ENCODE assay signal across 18 cellular contexts in genomic region chr17:57983446-57983845, GRCh38. TPM values are rescaled to one million over a fixed set of nuclear protein-coding genes. Genes with fewer than 3 reads are reported as not detected.
DNase-seq lines count a peak whose midpoint lies in the region; ATAC-seq, FAIRE-seq and TF ChIP-seq lines count a peak whose summit lies in the region.
"Had no signal": no experiment of that assay in that cellular context is flagged by ENCODE, and none has a peak within 500 bp of the region (broad histone marks: within the 10 kb centered on the region; RNA-seq: fewer than 3 reads in every experiment).

No MANE protein-coding gene starts in this region.

- no peak for DNase-seq in A549 (ENCODE audit: low read depth in 1 of 2, low spot score in 1 of 2)
- DNase-seq in osteoblast (ENCODE audit: insufficient read length, low spot score, missing footprints), result no peak
- no peak for DNase-seq in testis
- DNase-seq in ascending aorta (ENCODE audit: low spot score in 2 of 2), result no peak
- DNase-seq in NCI-H446 (lab: John Stamatoyannopoulos, UW), result no peak
- DNase-seq in GF-D8 (lab: John Stamatoyannopoulos, UW), result no peak
- DNase-seq: ACHN; activated CD4-positive, alpha-beta T cell treated with anti-CD3 and anti-CD28 coated beads, Interleukin-2, amount 50 U/mL, for 4 hours; activated T-cell treated with anti-CD3 and anti-CD28 coated beads, Interleukin-2, amount 50 U/mL, for 4 hours; EL; NCI-H1105 treated with DMSO at 0.1 percent for 48 hours; NCI-H774; stimulated activated naive CD4-positive, alpha-beta T cell had no signal

- no peak for TF ChIP-seq EP300 in A549 (IDR thresholded peaks at IDR 0.05)
- TF ChIP-seq EP300 in gastroesophageal sphincter (IDR thresholded peaks at IDR 0.05), result no peak

- WGBS in A549 (ENCODE audit: missing lambda C conversion rate), result 91% methylated on average over 1 of the region's 1 CpG
- 18 to 64% methylated on average over 1 of the region's 1 CpG for WGBS in gastroesophageal sphincter (ENCODE audit: low coverage in 1 of 2), 2 donors
- WGBS in testis, 2 donors, result 53 to 84% methylated on average over 1 of the region's 1 CpG

- TF ChIP-seq CTCF in A549 (IDR thresholded peaks at IDR 0.05) (no peak), Loucy (conservative IDR thresholded peaks at IDR 0.05; ENCODE audit: low read length) (no peak), gastroesophageal sphincter (IDR thresholded peaks at IDR 0.05) (no peak), osteoblast (IDR thresholded peaks at IDR 0.05; ENCODE audit: extremely low read depth, low read depth, low read length) (no peak), testis (IDR thresholded peaks at IDR 0.05) (no peak), ascending aorta (IDR thresholded peaks at IDR 0.05) (no peak)

- ATAC-seq in A549, result no peak
- no peak for ATAC-seq in gastroesophageal sphincter
- ATAC-seq: activated naive CD4-positive, alpha-beta T cell treated with anti-CD3 and anti-CD28 coated beads, Interleukin-2, amount 50 U/mL, for 72 hours; activated T-cell treated with anti-CD3 and anti-CD28 coated beads, Interleukin-2, amount 50 U/mL, for 4 hours; HCT116 had no signal

- CTCF ChIA-PET in A549 (lab: Yijun Ruan, JAX), result interaction anchor here (0.8 to 22.5 kb wide), 8 partner anchors 12 to 128 kb away, joined by 3 to 386 read pairs (median 6); partner anchors contain the start of gene CUEDC1

- peak overlapping the region in 1 of 2 experiments; percentile 9; a peak in 1 of 6 replicates for H3K27ac ChIP-seq in A549
- peak overlapping the region; percentile 77 to 98 (median 95) for H3K27ac ChIP-seq in gastroesophageal sphincter
- H3K27ac ChIP-seq in osteoblast (ENCODE audit: low read depth, low read length), result peak overlapping the region; percentile 25
- H3K27ac ChIP-seq in testis, result no peak overlapping the region
- H3K27ac ChIP-seq in ascending aorta, result no peak overlapping the region
- H3K27ac ChIP-seq: KMS-11 had no signal

- no peaks in the 10 kb centered on the region for H3K9me3 ChIP-seq in A549
- H3K9me3 ChIP-seq in Loucy (ENCODE audit: insufficient read depth, low read depth, low read length), result no peaks in the 10 kb centered on the region
- no peaks in the 10 kb centered on the region for H3K9me3 ChIP-seq in gastroesophageal sphincter
- no peaks in the 10 kb centered on the region for H3K9me3 ChIP-seq in osteoblast (ENCODE audit: low read depth, low read length)
- H3K9me3 ChIP-seq in testis, result no peaks in the 10 kb centered on the region
- H3K9me3 ChIP-seq in ascending aorta, result no peaks in the 10 kb centered on the region

- H3K4me2 ChIP-seq in A549 (peak overlapping the region; percentile 84; the same call in 1 of the 3 replicates), Loucy (ENCODE audit: low read depth, low read length, poor library complexity, severe bottlenecking) (peak overlapping the region; percentile 81), osteoblast (ENCODE audit: insufficient read depth, low read length) (no peak overlapping the region)
- H3K4me2 ChIP-seq: KMS-11 had no signal

- no peaks in the 10 kb centered on the region for H3F3A ChIP-seq in Loucy (ENCODE audit: low read depth)

- H3K4me1 ChIP-seq in A549 (peaks cover 58% of the 10 kb centered on the region), Loucy (ENCODE audit: insufficient read depth, low read length, poor library complexity, severe bottlenecking) (peaks cover 62% of the 10 kb centered on the region), gastroesophageal sphincter (peaks cover 27 to 82% (median 39%) of the 10 kb centered on the region in 3 donors), osteoblast (ENCODE audit: insufficient read depth, low read length) (peaks cover 37% of the 10 kb centered on the region), testis (peaks cover 43% of the 10 kb centered on the region), ascending aorta (peaks cover 0 to 28% of the 10 kb centered on the region in 2 donors)

- H3K36me3 ChIP-seq in Loucy (ENCODE audit: insufficient read depth, low read length), result peaks cover 34% of the 10 kb centered on the region; the same call in 1 of the 2 replicates
- peaks cover 10 to 37% of the 10 kb centered on the region in 2 donors for H3K36me3 ChIP-seq in gastroesophageal sphincter
- peaks cover 48% of the 10 kb centered on the region for H3K36me3 ChIP-seq in osteoblast (ENCODE audit: insufficient read depth, low read length)
- H3K36me3 ChIP-seq in testis (ENCODE audit: low read depth, missing control alignments), result no peaks in the 10 kb centered on the region
- H3K36me3 ChIP-seq in ascending aorta, result peaks cover 33 to 37% of the 10 kb centered on the region in 2 donors

- H3K27me3 ChIP-seq in Loucy (ENCODE audit: insufficient read depth, low read length, poor library complexity, severe bottlenecking) (no peaks in the 10 kb centered on the region), gastroesophageal sphincter (no peaks in the 10 kb centered on the region), osteoblast (ENCODE audit: insufficient read depth, low read length) (no peaks in the 10 kb centered on the region), testis (no peaks in the 10 kb centered on the region), ascending aorta (no peaks in the 10 kb centered on the region)

- intact Hi-C loops in testis (cut with DNase I; ENCODE audit: low total_unique reads), result no loop called here
- intact Hi-C loops in ascending aorta (cut with DNase I), result no loop called here

- H3K9ac ChIP-seq in Loucy (ENCODE audit: low read depth, low read length, poor library complexity, severe bottlenecking), result peak overlapping the region; percentile 90
- H3K9ac ChIP-seq: KMS-11 had no signal

- FAIRE-seq in A549 (lab: Jason Lieb, UNC), result no peak

- H3K79me2 ChIP-seq in Loucy (ENCODE audit: insufficient read depth, low read length) (peaks cover 95% of the 10 kb centered on the region), osteoblast (ENCODE audit: insufficient read depth, low read length) (peaks cover 73% of the 10 kb centered on the region)

- H2AFZ ChIP-seq in Loucy (ENCODE audit: low read length), result no peak overlapping the region
- H2AFZ ChIP-seq in osteoblast (ENCODE audit: low read length), result no peak overlapping the region

- no peaks in the 10 kb centered on the region for H3K9me2 ChIP-seq in Loucy (replicated peaks; ENCODE audit: low read depth, low read length)

- TF ChIP-seq POLR2A in A549 (IDR thresholded peaks at IDR 0.05; ENCODE audit: low read length) (no peak), gastroesophageal sphincter (IDR thresholded peaks at IDR 0.05) (no peak), testis (IDR thresholded peaks at IDR 0.05) (no peak)

- TF ChIP-seq RAD21 in A549 (conservative IDR thresholded peaks at IDR 0.05 in 1 of 2, IDR thresholded peaks at IDR 0.05 in 1 of 2), result no peak

- POLR2A ChIA-PET in A549 (lab: Yijun Ruan, JAX), result interaction anchor here (0.7 to 0.8 kb wide), 2 partner anchors 17 to 34 kb away, joined by 3 read pairs; no protein-coding TSS in a partner anchor

- no peak overlapping the region for H3K4me3 ChIP-seq in A549
- peak overlapping the region; percentile 97 for H3K4me3 ChIP-seq in Loucy (ENCODE audit: low read length, poor library complexity, severe bottlenecking)
- no peak overlapping the region for H3K4me3 ChIP-seq in gastroesophageal sphincter
- H3K4me3 ChIP-seq in osteoblast (ENCODE audit: insufficient read depth, low read length), result no peak overlapping the region
- H3K4me3 ChIP-seq in testis, result no peak overlapping the region
- H3K4me3 ChIP-seq in ascending aorta, result no peak overlapping the region

- peaks cover 82% of the 10 kb centered on the region for H4K20me1 ChIP-seq in Loucy (ENCODE audit: insufficient read depth, low read length, poor library complexity, severe bottlenecking)
- H4K20me1 ChIP-seq in osteoblast (ENCODE audit: insufficient read depth, low read length), result peaks cover 34% of the 10 kb centered on the region

TF ChIP-seq in A549, 52 proteins besides CTCF, POLR2A, EP300 and RAD21 (continues in another document):
- TF ChIP-seq HOXB13 (CRISPR knock-in tag; IDR thresholded peaks at IDR 0.05; ENCODE audit: low read depth), result no peak

RNA-seq across cellular contexts. Expression of gene VEZF1, which starts 4.6 kb away (rescaled TPM):
- polyA plus RNA-seq in A549 (2011; rRNA removed), result 57.7 and 63.8 TPM in 2 replicates
- 19.9 and 25.2 TPM in 2 replicates for polyA plus RNA-seq in A549 (2012; cell fraction: cytosol; rRNA removed)
- polyA plus RNA-seq in A549 (2012; cell fraction: nucleus; rRNA removed), result 12.5 and 13.7 TPM in 2 replicates
- 48.1 to 55.5 TPM (median 50.3 TPM) in 3 replicates for polyA plus RNA-seq in A549 (2017; fragmentation: RNase III; extraction: RNeasy Plus Mini Kit Qiagen cat#74134 plus additional on column Dnase treatment)
- polyA minus RNA-seq in A549 (2011; rRNA and poly(A)+ RNA removed), result 83.1 and 90.7 TPM in 2 replicates
- total RNA-seq in gastroesophageal sphincter, result 100 to 1,000 TPM; 115 to 148 (median 132) TPM
- 51.9 and 58.6 TPM in 2 replicates for total RNA-seq in osteoblast
- total RNA-seq in testis, result 10 to 100 TPM; 58.6 TPM
- polyA plus RNA-seq in testis (ENCODE audit: insufficient read depth, low read depth, low replicate concordance), result 54.8 TPM
- total RNA-seq in ascending aorta, result 47.4 TPM

RNA-seq across cellular contexts. Expression of gene SRSF1, which starts 23.6 kb away (rescaled TPM):
- polyA plus RNA-seq in A549 (2011; rRNA removed) (332 and 490 TPM in 2 replicates), A549 (2017; fragmentation: RNase III; extraction: RNeasy Plus Mini Kit Qiagen cat#74134 plus additional on column Dnase treatment) (364 to 399 TPM (median 368 TPM) in 3 replicates), testis (ENCODE audit: insufficient read depth, low read depth, low replicate concordance) (128 TPM)
- polyA plus RNA-seq in A549 (2012; cell fraction: cytosol; rRNA removed), result 272 and 316 TPM in 2 replicates
- 597 and 706 TPM in 2 replicates for polyA plus RNA-seq in A549 (2012; cell fraction: nucleus; rRNA removed)
- 330 and 342 TPM in 2 replicates for polyA minus RNA-seq in A549 (2011; rRNA and poly(A)+ RNA removed)
- total RNA-seq in gastroesophageal sphincter (100 to 1,000 TPM; 139 to 240 (median 198) TPM), osteoblast (214 and 247 TPM in 2 replicates), testis (100 to 1,000 TPM; 150 to 159 TPM), ascending aorta (89.4 TPM)

RNA-seq across cellular contexts. Expression of gene CUEDC1, which starts 28.2 kb away (rescaled TPM):
- 44.3 and 54.8 TPM in 2 replicates for polyA plus RNA-seq in A549 (2011; rRNA removed)
- 47.9 and 48.0 TPM in 2 replicates for polyA plus RNA-seq in A549 (2012; cell fraction: cytosol; rRNA removed)
- 222 and 260 TPM in 2 replicates for polyA plus RNA-seq in A549 (2012; cell fraction: nucleus; rRNA removed)
- 70.7 to 103 TPM (median 90.6 TPM) in 3 replicates for polyA plus RNA-seq in A549 (2017; fragmentation: RNase III; extraction: RNeasy Plus Mini Kit Qiagen cat#74134 plus additional on column Dnase treatment)
- polyA minus RNA-seq in A549 (2011; rRNA and poly(A)+ RNA removed), result 20.1 and 41.6 TPM in 2 replicates
- total RNA-seq in gastroesophageal sphincter, result 10 to 100 TPM; 35.7 to 60.3 (median 45.6) TPM
- total RNA-seq in osteoblast, result 21.0 and 22.4 TPM in 2 replicates
- total RNA-seq in testis, result 1 to 10 TPM; 6.5 to 8.6 TPM
- polyA plus RNA-seq in testis (ENCODE audit: insufficient read depth, low read depth, low replicate concordance), result 13.3 TPM
- total RNA-seq in ascending aorta, result 76.1 TPM

Comparison
In these comparisons a context has a peak if more than half of its experiments do, and no peak if none do; other contexts are left out.
1. H3K27ac ChIP-seq: peak in gastroesophageal sphincter (4 of 4) and osteoblast (single experiment); none in testis (0 of 2) and ascending aorta (0 of 2).